Comparison of ENCODE assay signal across 8 cellular contexts in the genomic region with DNA sequence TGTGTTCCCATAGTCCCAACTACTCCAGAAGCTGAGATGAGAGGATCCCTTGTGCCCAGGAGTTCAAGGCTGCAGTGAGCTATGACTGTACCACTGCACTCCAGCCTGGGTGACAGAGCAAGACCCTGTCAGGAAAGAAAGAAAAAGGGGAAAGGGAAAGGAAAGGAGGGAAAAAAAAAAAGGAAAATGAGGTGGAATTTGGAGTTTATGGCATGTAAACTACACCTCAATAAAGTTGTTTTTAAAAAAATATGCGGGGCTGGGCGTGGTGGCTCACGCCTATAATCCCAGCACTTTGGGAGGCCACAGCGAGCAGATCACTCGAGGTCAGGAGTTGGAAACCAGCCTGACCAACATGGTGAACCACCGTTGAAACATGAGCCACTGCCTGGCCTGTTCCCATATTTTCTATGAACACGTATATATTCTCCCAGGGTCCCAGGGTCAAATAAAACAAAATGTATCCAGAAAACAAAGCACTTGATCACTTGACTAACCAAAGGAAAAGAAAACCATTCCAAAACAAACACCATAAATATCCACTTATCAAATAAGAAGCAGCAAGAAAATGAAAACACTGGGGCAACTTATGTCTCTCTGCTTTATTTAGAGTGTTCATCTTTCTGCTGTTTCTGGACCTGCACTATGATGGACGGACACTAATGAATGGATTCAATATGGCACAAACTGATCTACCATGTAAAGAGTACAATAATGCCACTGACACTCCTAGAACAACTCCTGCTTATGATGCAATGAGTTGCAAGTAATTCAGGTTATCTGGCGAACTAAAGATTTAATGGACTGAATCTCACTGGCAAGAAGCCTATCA. TPM values are rescaled to one million over a fixed set of nuclear protein-coding genes. Genes with fewer than 3 reads are reported as not detected.
A peak's percentile ranks its signal among the peaks of the same experiment; 100 is the strongest.
DNase-seq lines count a peak whose midpoint lies in the region; ATAC-seq and TF ChIP-seq lines count a peak whose summit lies in the region.
"Had no signal": no experiment of that assay in that cellular context is flagged by ENCODE, and none has a peak within 500 bp of the region (broad histone marks: within the 10 kb centered on the region; RNA-seq: fewer than 3 reads in every experiment).

No MANE protein-coding gene starts in this region.

- DNase-seq in H4 (ENCODE audit: low spot score) (peak; percentile 34), NCI-H2227 treated with DMSO at 0.1 percent for 48 hours (lab: John Stamatoyannopoulos, UW) (peak; percentile 55), osteocyte (ENCODE audit: extremely low spot score, unreplicated experiment) (no peak)
- DNase-seq in stimulated activated CD8-positive, alpha-beta memory T cell treated with anti-CD3 and anti-CD28 coated beads, Interleukin-4, amount 100 ng/mL, for 48 hours = no peak
- DNase-seq: HFFc6 had no signal

- ATAC-seq in GM21381 (IDR thresholded peaks at IDR 0.05; ENCODE audit: unreplicated experiment) (no peak), GM19467 (IDR thresholded peaks at IDR 0.05; ENCODE audit: unreplicated experiment) (no peak)

- H3K9me3 Mint-ChIP-seq in dendritic cell treated with granulocyte-macrophage colony-stimulating factor and Interleukin-4, amounts not matched to agents 40 ng/mL and 50 ng/mL, for 4 days = no peaks in the 10 kb centered on the region
- no peaks in the 10 kb centered on the region for H3K9me3 Mint-ChIP-seq in osteocyte (ENCODE audit: unreplicated experiment)
- H3K9me3 Mint-ChIP-seq: HFFc6 had no signal

- intact Hi-C loops in dendritic cell treated with granulocyte-macrophage colony-stimulating factor and Interleukin-4, amounts not matched to agents 40 ng/mL and 50 ng/mL, for 4 days (cut with micrococcal nuclease) = no loop called here

- H3K27me3 Mint-ChIP-seq in dendritic cell treated with granulocyte-macrophage colony-stimulating factor and Interleukin-4, amounts not matched to agents 40 ng/mL and 50 ng/mL, for 4 days = no peaks in the 10 kb centered on the region
- no peaks in the 10 kb centered on the region for H3K27me3 Mint-ChIP-seq in osteocyte (ENCODE audit: unreplicated experiment)

- peaks cover 17% of the 10 kb centered on the region for H3K36me3 Mint-ChIP-seq in dendritic cell treated with granulocyte-macrophage colony-stimulating factor and Interleukin-4, amounts not matched to agents 40 ng/mL and 50 ng/mL, for 4 days (ENCODE audit: low read depth)
- peaks cover 5% of the 10 kb centered on the region for H3K36me3 Mint-ChIP-seq in osteocyte (ENCODE audit: unreplicated experiment)

- no peak for TF ChIP-seq CTCF in osteocyte (IDR thresholded peaks at IDR 0.05)

- H3K4me1 Mint-ChIP-seq in dendritic cell treated with granulocyte-macrophage colony-stimulating factor and Interleukin-4, amounts not matched to agents 40 ng/mL and 50 ng/mL, for 4 days (ENCODE audit: low read depth) = peaks cover 30% of the 10 kb centered on the region
- peaks cover 10% of the 10 kb centered on the region for H3K4me1 Mint-ChIP-seq in osteocyte (ENCODE audit: unreplicated experiment)

- H3K4me3 Mint-ChIP-seq in dendritic cell treated with granulocyte-macrophage colony-stimulating factor and Interleukin-4, amounts not matched to agents 40 ng/mL and 50 ng/mL, for 4 days = no peak overlapping the region
- H3K4me3 Mint-ChIP-seq in osteocyte (ENCODE audit: unreplicated experiment) = no peak overlapping the region
- H3K4me3 Mint-ChIP-seq: HFFc6 had no signal

- peak overlapping the region; percentile 67 for H3K27ac Mint-ChIP-seq in dendritic cell treated with granulocyte-macrophage colony-stimulating factor and Interleukin-4, amounts not matched to agents 40 ng/mL and 50 ng/mL, for 4 days
- H3K27ac Mint-ChIP-seq in osteocyte (ENCODE audit: unreplicated experiment) = peak overlapping the region; percentile 64
- H3K27ac Mint-ChIP-seq: HFFc6 had no signal

RNA-seq across cellular contexts. Expression of gene ASXL2, which starts 56.8 kb away (rescaled TPM):
- 4.4 TPM in 2 replicates for total RNA-seq in H4 (2014; rRNA removed; shearing (Covaris generic))
- 32.7 and 34.0 TPM in 2 replicates for total RNA-seq in osteocyte

Comparison
In these comparisons a context has a peak if more than half of its experiments do, and no peak if none do; other contexts are left out.
1. DNase-seq: peak in H4 (single experiment) and NCI-H2227 treated with DMSO at 0.1 percent for 48 hours (single experiment); none in osteocyte (single experiment) and stimulated activated CD8-positive, alpha-beta memory T cell treated with anti-CD3 and anti-CD28 coated beads, Interleukin-4, amount 100 ng/mL, for 48 hours (single experiment).